ENCODE assay signal across 1 cellular context in the genomic region with DNA sequence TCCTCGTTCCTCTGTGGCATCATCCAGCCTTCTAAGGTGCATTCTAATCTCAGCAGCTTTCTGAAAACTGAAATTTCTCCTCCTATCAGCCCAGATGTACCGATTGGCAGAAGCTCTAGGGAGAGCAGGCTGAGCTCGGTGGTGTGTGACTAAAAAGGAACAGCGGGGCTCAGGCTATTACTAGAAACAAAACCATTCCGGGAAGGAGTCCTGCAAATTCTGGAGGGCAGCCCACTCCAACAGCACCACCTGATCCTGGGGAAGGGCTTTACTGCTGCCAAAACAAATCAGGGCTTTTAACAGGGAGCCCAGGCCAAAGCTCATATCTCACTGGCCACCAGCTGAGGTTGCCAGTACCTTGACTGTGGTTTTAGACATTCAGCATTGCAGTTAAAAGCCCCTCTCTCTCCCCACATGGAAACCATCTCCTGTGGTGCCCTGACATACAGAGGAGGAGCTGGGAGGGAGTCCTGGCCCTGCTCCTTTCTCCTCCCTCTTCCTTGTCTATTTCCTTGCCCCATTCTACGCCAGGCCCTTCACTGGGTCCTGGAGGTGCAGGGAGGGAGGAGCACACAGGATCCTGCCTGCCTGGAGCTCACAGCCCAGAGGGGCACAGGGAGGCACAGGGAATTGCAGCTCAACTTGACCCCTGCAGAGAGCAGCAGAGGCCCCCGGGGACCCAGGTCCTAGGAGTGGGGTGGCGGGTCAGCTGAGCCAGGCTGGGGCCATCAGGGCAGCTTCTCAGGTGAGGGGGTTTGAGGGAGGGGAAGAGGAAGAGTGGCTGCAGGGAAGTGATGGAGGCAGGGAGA.
TF ChIP-seq lines count a peak whose summit lies in the region.

No MANE protein-coding gene starts in this region.

TF ChIP-seq in WTC11, 78 proteins besides CTCF, POLR2A, EP300 and RAD21 (continued from another document):
- TF ChIP-seq ZNF532 (CRISPR knock-in tag; IDR thresholded peaks at IDR 0.05; ENCODE audit: borderline replicate concordance) = no peak
- TF ChIP-seq ELF4 (CRISPR knock-in tag; IDR thresholded peaks at IDR 0.05; ENCODE audit: low read depth) = no peak
- TF ChIP-seq ZMAT4 (CRISPR knock-in tag; IDR thresholded peaks at IDR 0.05) = no peak
- TF ChIP-seq, protein P1, sequence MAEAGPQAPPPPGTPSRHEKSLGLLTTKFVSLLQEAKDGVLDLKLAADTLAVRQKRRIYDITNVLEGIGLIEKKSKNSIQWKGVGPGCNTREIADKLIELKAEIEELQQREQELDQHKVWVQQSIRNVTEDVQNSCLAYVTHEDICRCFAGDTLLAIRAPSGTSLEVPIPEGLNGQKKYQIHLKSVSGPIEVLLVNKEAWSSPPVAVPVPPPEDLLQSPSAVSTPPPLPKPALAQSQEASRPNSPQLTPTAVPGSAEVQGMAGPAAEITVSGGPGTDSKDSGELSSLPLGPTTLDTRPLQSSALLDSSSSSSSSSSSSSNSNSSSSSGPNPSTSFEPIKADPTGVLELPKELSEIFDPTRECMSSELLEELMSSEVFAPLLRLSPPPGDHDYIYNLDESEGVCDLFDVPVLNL (CRISPR knock-in tag; IDR thresholded peaks at IDR 0.05; ENCODE audit: borderline replicate concordance, low read depth) = no peak
- TF ChIP-seq ZBTB21 (CRISPR knock-in tag; IDR thresholded peaks at IDR 0.05; ENCODE audit: borderline replicate concordance) = no peak
- TF ChIP-seq, protein P2, sequence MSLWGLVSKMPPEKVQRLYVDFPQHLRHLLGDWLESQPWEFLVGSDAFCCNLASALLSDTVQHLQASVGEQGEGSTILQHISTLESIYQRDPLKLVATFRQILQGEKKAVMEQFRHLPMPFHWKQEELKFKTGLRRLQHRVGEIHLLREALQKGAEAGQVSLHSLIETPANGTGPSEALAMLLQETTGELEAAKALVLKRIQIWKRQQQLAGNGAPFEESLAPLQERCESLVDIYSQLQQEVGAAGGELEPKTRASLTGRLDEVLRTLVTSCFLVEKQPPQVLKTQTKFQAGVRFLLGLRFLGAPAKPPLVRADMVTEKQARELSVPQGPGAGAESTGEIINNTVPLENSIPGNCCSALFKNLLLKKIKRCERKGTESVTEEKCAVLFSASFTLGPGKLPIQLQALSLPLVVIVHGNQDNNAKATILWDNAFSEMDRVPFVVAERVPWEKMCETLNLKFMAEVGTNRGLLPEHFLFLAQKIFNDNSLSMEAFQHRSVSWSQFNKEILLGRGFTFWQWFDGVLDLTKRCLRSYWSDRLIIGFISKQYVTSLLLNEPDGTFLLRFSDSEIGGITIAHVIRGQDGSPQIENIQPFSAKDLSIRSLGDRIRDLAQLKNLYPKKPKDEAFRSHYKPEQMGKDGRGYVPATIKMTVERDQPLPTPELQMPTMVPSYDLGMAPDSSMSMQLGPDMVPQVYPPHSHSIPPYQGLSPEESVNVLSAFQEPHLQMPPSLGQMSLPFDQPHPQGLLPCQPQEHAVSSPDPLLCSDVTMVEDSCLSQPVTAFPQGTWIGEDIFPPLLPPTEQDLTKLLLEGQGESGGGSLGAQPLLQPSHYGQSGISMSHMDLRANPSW (CRISPR knock-in tag; conservative IDR thresholded peaks at IDR 0.05; ENCODE audit: low read depth) = no peak
- TF ChIP-seq ZNF219 (CRISPR knock-in tag; IDR thresholded peaks at IDR 0.05; ENCODE audit: borderline replicate concordance) = no peak
- no peak for TF ChIP-seq SOX15 (CRISPR knock-in tag; IDR thresholded peaks at IDR 0.05)
- no peak for TF ChIP-seq MYBL2 (CRISPR knock-in tag; IDR thresholded peaks at IDR 0.05)
- TF ChIP-seq ZNF138 (CRISPR knock-in tag; conservative IDR thresholded peaks at IDR 0.05) = no peak
- no peak for TF ChIP-seq GABPB1 (CRISPR knock-in tag; IDR thresholded peaks at IDR 0.05)
